Comparison of ENCODE assay signal across 8 cellular contexts in genomic region chr1:244730934-244731434, GRCh38.
A peak's percentile ranks its signal among the peaks of the same experiment; 100 is the strongest.
DNase-seq lines count a peak whose midpoint lies in the region; ATAC-seq, FAIRE-seq and TF ChIP-seq lines count a peak whose summit lies in the region.

No MANE protein-coding gene starts in this region.

- H4K20me1 ChIP-seq in keratinocyte (ENCODE audit: control insufficient read depth, extremely low read depth, insufficient read depth, low read length), result no peaks in the 10 kb centered on the region

- no peaks in the 10 kb centered on the region for H3K36me3 ChIP-seq in keratinocyte (ENCODE audit: control insufficient read depth in 2 of 2, extremely low read depth in 1 of 2, insufficient read depth in 2 of 2, low read length in 2 of 2)

- DNase-seq in NCI-H1092 treated with DMSO at 0.1 percent for 48 hours (lab: John Stamatoyannopoulos, UW) (peak; percentile 61), NCI-H1092 (lab: John Stamatoyannopoulos, UW) (no peak), keratinocyte (ENCODE audit: low read depth, low spot score) (no peak), RWPE1 (ENCODE audit: low spot score) (no peak)
- no peak for DNase-seq in stimulated activated effector memory CD8-positive, alpha-beta T cell treated with anti-CD3 and anti-CD28 coated beads, Interleukin-12 subunit alpha, Interleukin-12 subunit beta, amount 100 ng/mL, for 72 hours (ENCODE audit: low spot score in 2 of 2)
- DNase-seq in effector CD8-positive, alpha-beta T cell (lab: John Stamatoyannopoulos, UW), result no peak

- peaks cover 13% of the 10 kb centered on the region for H3K9me3 ChIP-seq in keratinocyte (ENCODE audit: control insufficient read depth, low read depth, low read length)

- peaks cover 10% of the 10 kb centered on the region for H3K4me1 Mint-ChIP-seq in activated naive CD8-positive, alpha-beta T cell (ENCODE audit: low read depth)
- peaks cover 10% of the 10 kb centered on the region for H3K4me1 Mint-ChIP-seq in stimulated activated effector memory CD8-positive, alpha-beta T cell treated with anti-CD3 and anti-CD28 coated beads, Interleukin-12 subunit alpha, Interleukin-12 subunit beta, amount 100 ng/mL, for 72 hours

- TF ChIP-seq CTCF in keratinocyte (optimal IDR thresholded peaks at IDR 0.05 in 1 of 3, IDR thresholded peaks at IDR 0.05 in 1 of 3, conservative IDR thresholded peaks at IDR 0.05 in 1 of 3; ENCODE audit: extremely low read depth in 1 of 3, insufficient read depth in 2 of 3, low read length in 3 of 3), result no peak
- TF ChIP-seq CTCF in RWPE1 (conservative IDR thresholded peaks at IDR 0.05; ENCODE audit: low read depth), result no peak

- peak overlapping the region; percentile 40 for H2AFZ ChIP-seq in keratinocyte (ENCODE audit: control insufficient read depth, low read length)

- peak overlapping the region in 1 of 3 experiments; percentile 19 for H3K4me3 ChIP-seq in keratinocyte (ENCODE audit: control insufficient read depth in 2 of 3, extremely low read depth in 1 of 3, insufficient read depth in 2 of 3, low read depth in 1 of 3, low read length in 3 of 3)

- H3K79me2 ChIP-seq in keratinocyte (ENCODE audit: control insufficient read depth, insufficient read depth, low read length), result no peaks in the 10 kb centered on the region

- H3K27ac Mint-ChIP-seq in activated naive CD8-positive, alpha-beta T cell, result peak overlapping the region; percentile 12
- no peak overlapping the region for H3K27ac Mint-ChIP-seq in stimulated activated effector memory CD8-positive, alpha-beta T cell treated with anti-CD3 and anti-CD28 coated beads, Interleukin-12 subunit alpha, Interleukin-12 subunit beta, amount 100 ng/mL, for 72 hours

- CTCF ChIA-PET in RWPE1 (lab: Yijun Ruan, JAX), result interaction anchor here (1.0 kb wide), 1 partner anchor 47 kb away, joined by 4 read pairs; no protein-coding TSS in a partner anchor

- peaks cover 4% of the 10 kb centered on the region for H3K27me3 Mint-ChIP-seq in activated naive CD8-positive, alpha-beta T cell

- peaks cover 2% of the 10 kb centered on the region for H3K36me3 Mint-ChIP-seq in activated naive CD8-positive, alpha-beta T cell
- no peaks in the 10 kb centered on the region for H3K36me3 Mint-ChIP-seq in stimulated activated effector memory CD8-positive, alpha-beta T cell treated with anti-CD3 and anti-CD28 coated beads, Interleukin-12 subunit alpha, Interleukin-12 subunit beta, amount 100 ng/mL, for 72 hours

- H3K9me1 ChIP-seq in keratinocyte (ENCODE audit: control insufficient read depth, extremely low read depth, insufficient read depth, low read length), result no peaks in the 10 kb centered on the region

- no peaks in the 10 kb centered on the region for H3K27me3 ChIP-seq in keratinocyte (ENCODE audit: control insufficient read depth, extremely low read depth, insufficient read depth, low read length)

- peak overlapping the region; percentile 48 for H3K9ac ChIP-seq in keratinocyte (ENCODE audit: control insufficient read depth, extremely low read depth, insufficient read depth, low read length)

- no peaks in the 10 kb centered on the region for H3K4me1 ChIP-seq in keratinocyte (ENCODE audit: control insufficient read depth, extremely low read depth, insufficient read depth, low read length)

- dilution Hi-C loops in keratinocyte (cut with MboI; ENCODE audit: extremely low pct_ligation_motif_present, low sequenced_read_pairs), result no loop called here

- POLR2A ChIA-PET in RWPE1 (lab: Yijun Ruan, JAX; ENCODE audit: low non-redundant PET), result no interaction called here

- FAIRE-seq in keratinocyte (lab: Jason Lieb, UNC), result no peak

- no peak for TF ChIP-seq POLR2A in GM18505 (IDR thresholded peaks at IDR 0.05; ENCODE audit: borderline replicate concordance, extremely low read depth, insufficient read depth, insufficient read length)

- H3K4me2 ChIP-seq in keratinocyte (ENCODE audit: control insufficient read depth, extremely low read depth, insufficient read depth, low read depth, low read length), result peak overlapping the region; percentile 74

- H3K4me3 Mint-ChIP-seq in activated naive CD8-positive, alpha-beta T cell, result peak overlapping the region; percentile 79
- peak overlapping the region; percentile 76 for H3K4me3 Mint-ChIP-seq in stimulated activated effector memory CD8-positive, alpha-beta T cell treated with anti-CD3 and anti-CD28 coated beads, Interleukin-12 subunit alpha, Interleukin-12 subunit beta, amount 100 ng/mL, for 72 hours

- no peaks in the 10 kb centered on the region for H3K9me3 Mint-ChIP-seq in activated naive CD8-positive, alpha-beta T cell (ENCODE audit: low read depth)
- no peaks in the 10 kb centered on the region for H3K9me3 Mint-ChIP-seq in stimulated activated effector memory CD8-positive, alpha-beta T cell treated with anti-CD3 and anti-CD28 coated beads, Interleukin-12 subunit alpha, Interleukin-12 subunit beta, amount 100 ng/mL, for 72 hours

- no peak overlapping the region for H3K27ac ChIP-seq in keratinocyte (ENCODE audit: control insufficient read depth, insufficient read depth, low read length)
- no peak overlapping the region; the same call in 1 of the 2 replicates for H3K27ac ChIP-seq in RWPE1

- no peak for ATAC-seq in stimulated activated effector memory CD8-positive, alpha-beta T cell treated with anti-CD3 and anti-CD28 coated beads, Interleukin-12 subunit alpha, Interleukin-12 subunit beta, amount 100 ng/mL, for 72 hours
- no peak for ATAC-seq in GM18505 (IDR thresholded peaks at IDR 0.05; ENCODE audit: unreplicated experiment)
